Comparison of ENCODE assay signal across 8 cellular contexts in the genomic region with DNA sequence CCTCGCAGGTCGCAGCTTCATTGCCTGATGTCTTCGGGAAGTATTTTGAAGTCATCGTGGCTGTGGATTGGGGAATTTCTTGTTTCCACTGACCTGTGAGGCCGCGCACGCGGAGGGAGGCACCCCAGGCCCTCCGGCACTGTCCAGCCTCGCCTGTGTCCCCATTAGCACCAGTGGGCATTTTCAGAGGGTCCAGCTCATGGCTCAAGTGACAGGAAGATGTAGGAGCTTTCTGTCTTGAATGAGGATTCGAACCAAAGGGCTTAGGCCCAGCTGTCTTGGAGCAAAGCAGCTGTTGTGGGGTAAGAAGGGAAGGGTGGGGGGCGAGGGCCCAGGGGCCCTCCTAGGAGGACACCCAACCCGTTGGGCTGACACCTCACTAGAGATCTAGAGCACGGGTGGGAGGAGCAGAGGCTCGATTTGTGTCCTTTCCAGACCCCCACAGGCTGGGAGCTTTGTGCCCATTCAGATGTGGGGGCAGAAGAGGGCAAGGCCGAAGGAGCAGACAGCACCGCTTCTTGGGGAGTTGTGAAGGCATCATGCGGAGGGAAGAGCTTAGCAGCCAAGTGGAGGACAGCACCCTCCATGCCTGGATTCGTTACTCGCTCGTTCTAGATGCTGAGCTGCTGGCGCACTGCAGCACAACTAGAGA. TPM values are rescaled to one million over a fixed set of nuclear protein-coding genes. Genes with fewer than 3 reads are reported as not detected.
DNase-seq lines count a peak whose midpoint lies in the region; ATAC-seq and TF ChIP-seq lines count a peak whose summit lies in the region.

No MANE protein-coding gene starts in this region.

- H3K27ac ChIP-seq in HCT116 (ENCODE audit: low read depth, low read length) (peak overlapping the region; percentile 62; the same call in 1 of the 2 replicates), heart right ventricle (peak overlapping the region in 9 of 10 donors; percentile 75 to 96 (median 82)), skin epidermis (peak overlapping the region; percentile 61 to 96 (median 91))

- H3K4me1 ChIP-seq in HCT116 (ENCODE audit: control insufficient read depth in 1 of 2, insufficient read depth in 2 of 2, low read length in 2 of 2) (peaks cover 0 to 14% of the 10 kb centered on the region in 2 experiments; a peak in 2 of 4 replicates), heart right ventricle (peaks cover 0 to 19% (median 11%) of the 10 kb centered on the region in 9 donors)

- H3K27ac Mint-ChIP-seq in activated CD4-positive, alpha-beta memory T cell treated with anti-CD3 and anti-CD28 coated beads for 36 hours: peak overlapping the region; percentile 49

- no peaks in the 10 kb centered on the region for H3K9me3 ChIP-seq in HCT116 (ENCODE audit: control insufficient read depth in 1 of 2, insufficient read depth in 1 of 2, low read depth in 1 of 2, low read length in 2 of 2)
- H3K9me3 ChIP-seq in heart right ventricle: peaks cover 0 to 22% (median 0%) of the 10 kb centered on the region in 11 donors

- H3K27me3 ChIP-seq in HCT116 (ENCODE audit: insufficient read depth, low read length) (no peaks in the 10 kb centered on the region), heart right ventricle (no peaks in the 10 kb centered on the region)

- TF ChIP-seq RAD21 in HCT116 (IDR thresholded peaks at IDR 0.05; ENCODE audit: low read depth): no peak

- no peaks in the 10 kb centered on the region for H4K20me1 ChIP-seq in HCT116 (ENCODE audit: insufficient read depth)

- no TSS peak for BruUV-seq in HCT116 (replicated peaks; lab: Mats Ljungman, UMichigan)

- RAD21 ChIA-PET in HCT116 (lab: Charles Lee; ENCODE audit: low non-redundant PET in 1 of 2, low total read pairs in 2 of 2, uncharacterized antibody in 2 of 2, unreplicated experiment in 2 of 2): interaction anchor here in 1 of 2 experiments (0.6 kb wide), 1 partner anchor 118 kb away, joined by 3 read pairs; no protein-coding TSS in a partner anchor

- H3K4me3 Mint-ChIP-seq in activated CD4-positive, alpha-beta memory T cell treated with anti-CD3 and anti-CD28 coated beads for 36 hours: peak overlapping the region; percentile 84

- H3K27me3 Mint-ChIP-seq in activated CD4-positive, alpha-beta memory T cell treated with anti-CD3 and anti-CD28 coated beads for 36 hours: no peaks in the 10 kb centered on the region

- no peak for TF ChIP-seq POLR2A in HCT116 (IDR thresholded peaks at IDR 0.05; ENCODE audit: borderline replicate concordance, extremely low read depth, insufficient read depth, insufficient read length)

- no peak overlapping the region for H2AFZ ChIP-seq in HCT116 (ENCODE audit: low read depth, low read length, poor library complexity, severe bottlenecking)

- peak overlapping the region; percentile 89 for H3K4me2 ChIP-seq in HCT116 (ENCODE audit: low read length)

- POLR2A ChIA-PET in HCT116 (lab: Charles Lee): no interaction called here
- POLR2A ChIA-PET in activated CD4-positive, alpha-beta memory T cell treated with anti-CD3 and anti-CD28 coated beads for 36 hours (lab: Charles Lee): interaction anchor here (1.3 to 1.5 kb wide), 2 partner anchors 83 to 118 kb away, joined by 4 read pairs; partner anchors contain the start of gene ZNF25

- TF ChIP-seq CTCF in HCT116 (IDR thresholded peaks at IDR 0.05 in 2 of 3, conservative IDR thresholded peaks at IDR 0.05 in 1 of 3; ENCODE audit: borderline replicate concordance in 1 of 3, insufficient read depth in 1 of 3, low read depth in 2 of 3, low read length in 2 of 3) (no peak), heart right ventricle (IDR thresholded peaks at IDR 0.05) (no peak)

- CTCF ChIA-PET in HCT116 (lab: Charles Lee): no interaction called here
- CTCF ChIA-PET in activated CD4-positive, alpha-beta memory T cell treated with anti-CD3 and anti-CD28 coated beads for 36 hours (lab: Charles Lee): interaction anchor here (3.0 kb wide), 1 partner anchor 118 kb away, joined by 17 read pairs; the partner anchor contains the start of gene ZNF25

- H3K36me3 Mint-ChIP-seq in activated CD4-positive, alpha-beta memory T cell treated with anti-CD3 and anti-CD28 coated beads for 36 hours: peaks cover 51% of the 10 kb centered on the region

- H3K9ac ChIP-seq in HCT116 (ENCODE audit: low read length): peak overlapping the region; percentile 78

- H3K36me3 ChIP-seq in HCT116 (ENCODE audit: control insufficient read depth in 1 of 2, insufficient read depth in 2 of 2, low read length in 2 of 2): peaks cover 16 to 39% of the 10 kb centered on the region in 2 experiments
- peaks cover 0 to 46% (median 34%) of the 10 kb centered on the region in 9 donors for H3K36me3 ChIP-seq in heart right ventricle

- ATAC-seq in HCT116 (0 out of 2 replicates have a peak, but pooled peaks have one; percentile 2), heart right ventricle (peak in 1 of 8 donors; percentile 7)

- peaks cover 49% of the 10 kb centered on the region for H3K79me2 ChIP-seq in HCT116 (ENCODE audit: insufficient read depth, low read length)

- intact Hi-C loops in HCT116 (cut with micrococcal nuclease): loop anchor here (1.0 to 2.0 kb wide), 2 partner anchors 84 to 119 kb away; partner anchors contain the start of genes ZNF25 and ZNF33A
- intact Hi-C loops in activated CD4-positive, alpha-beta memory T cell treated with anti-CD3 and anti-CD28 coated beads for 36 hours (cut with micrococcal nuclease): loop anchor here (1.0 to 5.0 kb wide), 7 partner anchors 46 to 1208 kb away; partner anchors contain the start of genes ZNF248, ZNF25 and ZNF33A
- intact Hi-C loops in heart right ventricle (cut with DNase I): loop anchor here in 8 of 10 donors (1.0 to 10.0 kb wide), 11 partner anchors 60 to 240 kb away; partner anchors contain the start of genes ZNF248 (in 5 of the 8), ZNF25 (in 5 of the 8) and ZNF33A (in 4 of the 8)

- H3K9me2 ChIP-seq in HCT116 (ENCODE audit: insufficient read depth): no peaks in the 10 kb centered on the region

- WGBS in heart right ventricle, 2 donors: 52 to 54% methylated on average over 22 of the region's 22 CpGs

- H3K4me1 Mint-ChIP-seq in activated CD4-positive, alpha-beta memory T cell treated with anti-CD3 and anti-CD28 coated beads for 36 hours (ENCODE audit: low read depth): peaks cover 22% of the 10 kb centered on the region

- peaks cover 18% of the 10 kb centered on the region for H3K9me3 Mint-ChIP-seq in activated CD4-positive, alpha-beta memory T cell treated with anti-CD3 and anti-CD28 coated beads for 36 hours

- peak overlapping the region; percentile 83 to 88 for H3K4me3 ChIP-seq in HCT116 (replicated peaks in 1 of 2; ENCODE audit: low read depth in 1 of 2, low read length in 2 of 2)
- peak overlapping the region; percentile 66 to 100 (median 81) for H3K4me3 ChIP-seq in heart right ventricle
- peak overlapping the region; percentile 57 to 93 (median 76) for H3K4me3 ChIP-seq in skin epidermis

- DNase-seq in HCT116 (ENCODE audit: low read depth, low spot score) (no peak), heart right ventricle (peak in 1 of 2 donors; percentile 8), NCI-H2227 (lab: John Stamatoyannopoulos, UW; ENCODE audit: unreplicated experiment) (no peak), A172 (ENCODE audit: low spot score) (no peak), NCI-H748 (lab: John Stamatoyannopoulos, UW; ENCODE audit: unreplicated experiment) (no peak)
- DNase-seq in activated CD4-positive, alpha-beta memory T cell treated with anti-CD3 and anti-CD28 coated beads for 36 hours: no peak
- no peak for DNase-seq in NK-92 treated with Interleukin-12 subunit alpha and Interleukin-12 subunit beta, amount 100 ng/mL, for 24 hours (lab: John Stamatoyannopoulos, UW)

TF ChIP-seq in HCT116, 20 proteins besides CTCF, POLR2A, EP300 and RAD21:
- TF ChIP-seq SIN3A (IDR thresholded peaks at IDR 0.05; ENCODE audit: low read depth) (no peak), JUND (IDR thresholded peaks at IDR 0.05) (no peak), CBX3 (IDR thresholded peaks at IDR 0.05; ENCODE audit: low read depth) (no peak), YY1 (IDR thresholded peaks at IDR 0.05; ENCODE audit: extremely low read depth, insufficient replicate concordance, low read depth, low read length) (no peak), TCF7L2 (IDR thresholded peaks at IDR 0.05; ENCODE audit: borderline replicate concordance, extremely low read depth, insufficient read depth, insufficient read length) (no peak), MAX (IDR thresholded peaks at IDR 0.05) (no peak), SRF (IDR thresholded peaks at IDR 0.05; ENCODE audit: low read depth) (no peak), SP1 (IDR thresholded peaks at IDR 0.05; ENCODE audit: low read depth) (no peak)

RNA-seq across cellular contexts. Expression of gene ZNF37A, which starts 0.9 kb away (rescaled TPM):
- total RNA-seq in HCT116 (2021; ENCODE audit: unreplicated experiment): 18.5 TPM
- 7.4 and 10.2 TPM in 2 replicates for polyA plus RNA-seq in HCT116 (2012)
- 10 to 100 TPM; 19.0 to 21.0 TPM for total RNA-seq in activated CD4-positive, alpha-beta memory T cell treated with anti-CD3 and anti-CD28 coated beads for 36 hours
- 1 to 10 TPM; 6.7 to 9.2 (median 7.4) TPM for total RNA-seq in heart right ventricle
- 1 to 10 TPM; 2.8 to 6.6 TPM for polyA plus RNA-seq in heart right ventricle
- 11.1 and 19.3 TPM in 2 replicates for total RNA-seq in A172 (2014; rRNA removed; shearing (Covaris generic))
